Comparison of ENCODE assay signal across 8 cellular contexts in genomic region chr1:229258031-229258850, GRCh38. TPM values are rescaled to one million over a fixed set of nuclear protein-coding genes. Genes with fewer than 3 reads are reported as not detected.
DNase-seq lines count a peak whose midpoint lies in the region; ATAC-seq, FAIRE-seq and TF ChIP-seq lines count a peak whose summit lies in the region.

No MANE protein-coding gene starts in this region.

- H2AK5ac ChIP-seq in H1 (ENCODE audit: low read depth, low read length): no peak overlapping the region

- no peak overlapping the region for H2BK15ac ChIP-seq in H1 (ENCODE audit: low read length)

- H3K4me3 Mint-ChIP-seq in CD4-positive, alpha-beta T cell: peak overlapping the region; percentile 39
- H3K4me3 Mint-ChIP-seq in stimulated activated effector memory CD8-positive, alpha-beta T cell treated with anti-CD3 and anti-CD28 coated beads, Interleukin-12 subunit alpha, Interleukin-12 subunit beta, amount 100 ng/mL, for 72 hours: no peak overlapping the region

- no peak overlapping the region for H2BK20ac ChIP-seq in H1 (ENCODE audit: low read length)

- no peak overlapping the region for H4K8ac ChIP-seq in H1 (ENCODE audit: extremely low read depth, insufficient read depth, low read length)

- POLR2A ChIA-PET in CD4-positive, alpha-beta T cell (lab: Charles Lee): interaction anchor here (0.9 to 1.7 kb wide), 6 partner anchors 13 to 524 kb away, joined by 3 to 7 read pairs (median 4); partner anchors contain the start of genes CCSAP and NUP133
- POLR2A ChIA-PET in HEK293 (lab: Yijun Ruan, JAX): interaction anchor here (0.6 kb wide), 1 partner anchor 218 kb away, joined by 3 read pairs; no protein-coding TSS in a partner anchor
- POLR2A ChIA-PET in H1 (lab: Charles Lee; ENCODE audit: partially characterized antibody): interaction anchor here (1.0 to 1.6 kb wide), 2 partner anchors 13 to 250 kb away, joined by 3 to 5 read pairs; partner anchors contain the start of genes NUP133 and RAB4A

- H3K9me3 ChIP-seq in CD4-positive, alpha-beta T cell (ENCODE audit: control insufficient read depth, low read length): no peaks in the 10 kb centered on the region
- H3K9me3 ChIP-seq in HEK293 (ENCODE audit: control insufficient read depth, insufficient read depth, low read depth, low read length): no peaks in the 10 kb centered on the region
- no peaks in the 10 kb centered on the region for H3K9me3 ChIP-seq in H1 (ENCODE audit: insufficient read depth in 2 of 2, low read depth in 1 of 2, low read length in 1 of 2)

- no peaks in the 10 kb centered on the region for H3K36me3 Mint-ChIP-seq in CD4-positive, alpha-beta T cell (ENCODE audit: low read depth)
- no peaks in the 10 kb centered on the region for H3K36me3 Mint-ChIP-seq in stimulated activated effector memory CD8-positive, alpha-beta T cell treated with anti-CD3 and anti-CD28 coated beads, Interleukin-12 subunit alpha, Interleukin-12 subunit beta, amount 100 ng/mL, for 72 hours

- peak; percentile 89 to 90 for TF ChIP-seq RAD21 in H1 (IDR thresholded peaks at IDR 0.05 in 1 of 2, conservative IDR thresholded peaks at IDR 0.05 in 1 of 2; ENCODE audit: low read depth in 2 of 2, low read length in 2 of 2)

- no peak overlapping the region for H3K4ac ChIP-seq in H1 (replicated peaks; ENCODE audit: insufficient read length, low read depth, low read length)

- no peak overlapping the region for H3K4me2 ChIP-seq in H1 (ENCODE audit: insufficient read depth in 1 of 2, low read depth in 2 of 2, low read length in 2 of 2)

- no peaks in the 10 kb centered on the region for H3K27me3 ChIP-seq in CD4-positive, alpha-beta T cell (ENCODE audit: control insufficient read depth, insufficient read depth, low read length)
- H3K27me3 ChIP-seq in H1 (replicated peaks in 1 of 4; ENCODE audit: control insufficient read depth in 3 of 4, extremely low read depth in 1 of 4, insufficient read depth in 3 of 4, low read length in 3 of 4): no peaks in the 10 kb centered on the region

- no peaks in the 10 kb centered on the region for H3K27me3 Mint-ChIP-seq in CD4-positive, alpha-beta T cell

- 26% methylated on average over 5 of the region's 5 CpGs; no CpG with 5 or more reads in 1 of the 2 experiments for WGBS in H1 (ENCODE audit: extremely low coverage in 1 of 2, insufficient coverage in 1 of 2, insufficient read length in 1 of 2, insufficient replicate concordance in 2 of 2, low coverage in 1 of 2, low lambda C conversion rate in 2 of 2, missing lambda C conversion rate in 1 of 2), 2 experiments

- no peaks in the 10 kb centered on the region for H3K79me2 ChIP-seq in H1 (ENCODE audit: control insufficient read depth in 1 of 2, insufficient read depth in 2 of 2, low read length in 2 of 2)

- peak; percentile 87 for FAIRE-seq in H1 (lab: Jason Lieb, UNC)

- H3K18ac ChIP-seq in H1 (ENCODE audit: extremely low read depth, low read length): no peak overlapping the region

- H3K14ac ChIP-seq in H1 (ENCODE audit: insufficient read length): no peak overlapping the region

- no peaks in the 10 kb centered on the region for H3K9me3 Mint-ChIP-seq in CD4-positive, alpha-beta T cell
- H3K9me3 Mint-ChIP-seq in stimulated activated effector memory CD8-positive, alpha-beta T cell treated with anti-CD3 and anti-CD28 coated beads, Interleukin-12 subunit alpha, Interleukin-12 subunit beta, amount 100 ng/mL, for 72 hours: no peaks in the 10 kb centered on the region

- peaks cover 35% of the 10 kb centered on the region for H3K4me1 Mint-ChIP-seq in CD4-positive, alpha-beta T cell (ENCODE audit: low read depth)
- H3K4me1 Mint-ChIP-seq in stimulated activated effector memory CD8-positive, alpha-beta T cell treated with anti-CD3 and anti-CD28 coated beads, Interleukin-12 subunit alpha, Interleukin-12 subunit beta, amount 100 ng/mL, for 72 hours: peaks cover 29% of the 10 kb centered on the region

- H3K9ac ChIP-seq in H1 (replicated peaks in 1 of 4; ENCODE audit: extremely low read depth in 1 of 4, low read depth in 3 of 4, low read length in 3 of 4): no peak overlapping the region

- peak overlapping the region; percentile 54 for H3K27ac Mint-ChIP-seq in CD4-positive, alpha-beta T cell
- peak overlapping the region; percentile 34 for H3K27ac Mint-ChIP-seq in stimulated activated effector memory CD8-positive, alpha-beta T cell treated with anti-CD3 and anti-CD28 coated beads, Interleukin-12 subunit alpha, Interleukin-12 subunit beta, amount 100 ng/mL, for 72 hours

- H4K20me1 ChIP-seq in H1 (replicated peaks in 1 of 2; ENCODE audit: control insufficient read depth in 1 of 2, insufficient read depth in 2 of 2, low read length in 2 of 2): no peaks in the 10 kb centered on the region

- no peaks in the 10 kb centered on the region for H3K23me2 ChIP-seq in H1 (ENCODE audit: low read depth, low read length)

- no peak overlapping the region for H3K56ac ChIP-seq in H1 (replicated peaks; ENCODE audit: insufficient read length, low read depth, low read length)

- H3K4me3 ChIP-seq in HEK293 (ENCODE audit: low read depth, low read length): no peak overlapping the region
- no peak overlapping the region for H3K4me3 ChIP-seq in H1 (ENCODE audit: extremely low read depth in 1 of 4, insufficient read depth in 2 of 4, low read depth in 3 of 4, low read length in 4 of 4)

- no peak for TF ChIP-seq EP300 in H1 (IDR thresholded peaks at IDR 0.05; ENCODE audit: borderline replicate concordance in 1 of 2, low read depth in 2 of 2, low read length in 2 of 2)

- H3K79me1 ChIP-seq in H1 (ENCODE audit: low read depth, low read length): no peaks in the 10 kb centered on the region

- H2BK12ac ChIP-seq in H1 (ENCODE audit: low read depth, low read length): no peak overlapping the region

- no peak overlapping the region for H4K91ac ChIP-seq in H1 (replicated peaks; ENCODE audit: insufficient read length, low read length)

- peaks cover 9% of the 10 kb centered on the region; the same call in 1 of the 2 replicates for H3K4me1 ChIP-seq in HEK293 (ENCODE audit: control insufficient read depth, insufficient read depth, low read length)
- peaks cover 0 to 6% (median 2%) of the 10 kb centered on the region in 4 experiments; a peak in 3 of 7 replicates for H3K4me1 ChIP-seq in H1 (replicated peaks in 1 of 4; ENCODE audit: control insufficient read depth in 3 of 4, insufficient read depth in 4 of 4, low read length in 3 of 4)

- H2AFZ ChIP-seq in H1 (ENCODE audit: low read length): peak overlapping the region; percentile 52

- CTCF ChIA-PET in CD4-positive, alpha-beta T cell (lab: Charles Lee): interaction anchor here (1.1 to 3.0 kb wide), 6 partner anchors 9 to 594 kb away, joined by 3 to 20 read pairs (median 4); no protein-coding TSS in a partner anchor
- CTCF ChIA-PET in HEK293 (lab: Yijun Ruan, JAX): interaction anchor here (0.6 to 7.3 kb wide), 57 partner anchors 8 to 1953 kb away, joined by 3 to 138 read pairs (median 4); partner anchors contain the start of genes NUP133 and RAB4A
- CTCF ChIA-PET in H1 (lab: Charles Lee; ENCODE audit: partially characterized antibody): interaction anchor here (0.6 to 5.7 kb wide), 39 partner anchors 11 to 607 kb away, joined by 3 to 69 read pairs (median 3); partner anchors contain the start of gene CCSAP

- no peak overlapping the region for H3K27ac ChIP-seq in CD4-positive, alpha-beta T cell (ENCODE audit: low read depth, low read length)
- no peak overlapping the region for H3K27ac ChIP-seq in HEK293 (ENCODE audit: extremely low read depth, low read depth, low read length)
- H3K27ac ChIP-seq in H1 (ENCODE audit: low read depth, low read length): no peak overlapping the region

- H4K5ac ChIP-seq in H1 (ENCODE audit: insufficient read length, low read depth, low read length): peak overlapping the region; percentile 37

- H2BK120ac ChIP-seq in H1 (replicated peaks; ENCODE audit: low read depth, low read length): no peak overlapping the region

- intact Hi-C loops in CD4-positive, alpha-beta T cell (cut with DNase I, micrococcal nuclease): loop anchor here (1.0 to 10.0 kb wide), 7 partner anchors 194 to 1052 kb away; no protein-coding TSS in a partner anchor

- no peak overlapping the region for H3K23ac ChIP-seq in H1 (ENCODE audit: insufficient read length)

- peak; percentile 45 to 61 (median 56) for DNase-seq in CD4-positive, alpha-beta T cell
- peak; percentile 18 to 34 for DNase-seq in NOMO-1 (lab: John Stamatoyannopoulos, UW; ENCODE audit: unreplicated experiment in 2 of 2)
- peak; percentile 79 for DNase-seq in activated CD8-positive, alpha-beta memory T cell treated with anti-CD3 and anti-CD28 coated beads for 24 hours
- DNase-seq in H1 (ENCODE audit: low read depth in 1 of 2, low spot score in 2 of 2): peak in 1 of 2 experiments; percentile 75
- DNase-seq in middle frontal gyrus (ENCODE audit: extremely low spot score, low spot score): peak; percentile 76
- peak; percentile 26 to 62 for DNase-seq in stimulated activated effector memory CD8-positive, alpha-beta T cell treated with anti-CD3 and anti-CD28 coated beads, Interleukin-12 subunit alpha, Interleukin-12 subunit beta, amount 100 ng/mL, for 72 hours (ENCODE audit: low spot score in 2 of 2)

- H3K36me3 ChIP-seq in HEK293 (ENCODE audit: control insufficient read depth in 2 of 2, insufficient read depth in 1 of 2, low read length in 2 of 2) (no peaks in the 10 kb centered on the region), H1 (ENCODE audit: control insufficient read depth in 2 of 4, insufficient read depth in 4 of 4, low read length in 3 of 4) (no peaks in the 10 kb centered on the region)

- H2BK5ac ChIP-seq in H1 (ENCODE audit: low read depth, low read length): no peak overlapping the region

- peak; percentile 97 for TF ChIP-seq CTCF in CD4-positive, alpha-beta T cell (IDR thresholded peaks at IDR 0.05)
- TF ChIP-seq CTCF in HEK293 (tag by site-specific recombination; IDR thresholded peaks at IDR 0.05): peak; percentile 80; the same call in 1 of the 2 replicates
- TF ChIP-seq CTCF in H1 (IDR thresholded peaks at IDR 0.05; ENCODE audit: control extremely low read depth in 1 of 3, insufficient read depth in 1 of 3, low read depth in 1 of 3, low read length in 3 of 3): peak; percentile 39 to 70 (median 66)

- no peak for ATAC-seq in CD4-positive, alpha-beta T cell (ENCODE audit: poor library complexity)
- ATAC-seq in stimulated activated effector memory CD8-positive, alpha-beta T cell treated with anti-CD3 and anti-CD28 coated beads, Interleukin-12 subunit alpha, Interleukin-12 subunit beta, amount 100 ng/mL, for 72 hours: peak; percentile 66
- no peak for ATAC-seq in GM19023 (IDR thresholded peaks at IDR 0.05; ENCODE audit: unreplicated experiment)

- no peak for TF ChIP-seq POLR2A in H1 (IDR thresholded peaks at IDR 0.05; ENCODE audit: control extremely low read depth in 1 of 2, low read depth in 2 of 2, low read length in 2 of 2)

RNA-seq across cellular contexts. Expression of gene RAB4A, which starts 12.7 kb away (rescaled TPM):
- total RNA-seq in CD4-positive, alpha-beta T cell: 10 to 100 TPM; 26.7 to 28.7 TPM
- total RNA-seq in H1 (2021; fragmentation: NEBNext Ultra II Directional; extraction: Animal tissue kit (Norgen Biotek cat#: 25700)): 68.8 and 73.4 TPM in 2 replicates
- 13.3 and 16.7 TPM in 2 replicates for polyA plus RNA-seq in H1 (2011; rRNA removed)
- polyA plus RNA-seq in H1 (2011; cell fraction: cytosol; rRNA removed): 30.0 TPM
- 12.3 TPM for polyA plus RNA-seq in H1 (2011; cell fraction: nucleus; rRNA removed)
- 34.1 to 42.5 TPM (median 36.4 TPM) in 4 replicates for polyA plus RNA-seq in H1 (2012, experiment 1 of 2)
- 26.9 TPM for polyA plus RNA-seq in H1 (2012, experiment 2 of 2)
- polyA plus RNA-seq in H1 (2013, experiment 1 of 2): 20.3 TPM
- 21.3 TPM for polyA plus RNA-seq in H1 (2013, experiment 2 of 2)
- polyA minus RNA-seq in H1 (2011; rRNA and poly(A)+ RNA removed): 5.7 and 6.6 TPM in 2 replicates
- 11.6 TPM for polyA minus RNA-seq in H1 (2011; cell fraction: cytosol; rRNA and poly(A)+ RNA removed)
- 19.8 TPM for polyA minus RNA-seq in H1 (2011; cell fraction: nucleus; rRNA and poly(A)+ RNA removed)
